Comparison of ENCODE assay signal across 8 cellular contexts in the genomic region with DNA sequence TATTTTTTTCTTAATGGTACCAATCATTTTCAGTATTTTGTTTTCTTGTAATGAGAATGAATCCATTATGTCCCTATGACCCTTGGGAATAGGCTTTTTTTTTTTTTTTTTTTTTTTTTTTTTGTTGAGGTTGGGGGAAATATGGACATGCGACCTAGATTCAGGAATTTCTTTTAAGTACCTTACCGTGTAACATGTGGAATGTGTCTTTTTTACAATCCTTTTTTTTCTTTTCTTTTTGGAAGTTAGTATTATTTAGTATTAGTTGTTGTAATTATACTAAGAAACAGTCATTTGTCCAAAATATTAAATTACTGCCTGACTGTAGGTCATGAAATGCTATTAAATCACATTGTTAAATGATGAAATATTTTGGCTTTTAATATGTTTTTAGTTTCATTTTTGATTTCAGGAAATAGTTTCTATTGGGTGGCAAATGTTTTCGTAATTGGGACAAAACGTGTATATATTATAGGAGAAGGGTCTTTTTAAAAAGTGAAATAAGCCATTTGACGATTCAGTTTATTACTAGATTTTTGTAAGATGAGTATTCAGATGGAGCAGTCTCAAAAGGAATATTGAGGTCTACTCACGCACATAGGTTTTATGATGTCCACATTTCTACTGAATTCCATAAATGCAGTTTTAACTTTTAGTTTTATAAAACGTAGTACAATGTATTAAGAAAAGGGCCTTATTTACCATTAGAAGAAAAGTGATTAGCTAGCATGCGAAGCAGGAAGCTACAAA. TPM values are rescaled to one million over a fixed set of nuclear protein-coding genes. Genes with fewer than 3 reads are reported as not detected.
DNase-seq lines count a peak whose midpoint lies in the region; FAIRE-seq and TF ChIP-seq lines count a peak whose summit lies in the region.

No MANE protein-coding gene starts in this region.

- H3K27me3 ChIP-seq in endothelial cell of umbilical vein (ENCODE audit: control insufficient read depth in 2 of 2, insufficient read depth in 2 of 2, low read length in 2 of 2) = no peaks in the 10 kb centered on the region

- H3K9ac ChIP-seq in endothelial cell of umbilical vein (replicated peaks; ENCODE audit: extremely low read depth, insufficient read depth, low read length) = peak overlapping the region; percentile 78

- dilution Hi-C loops in endothelial cell of umbilical vein (cut with MboI; ENCODE audit: extremely low pct_ligation_motif_present, low sequenced_read_pairs) = no loop called here

- no TSS peak for BruUV-seq in endothelial cell of umbilical vein (replicated peaks; lab: Mats Ljungman, UMichigan)

- POLR2A ChIA-PET in endothelial cell of umbilical vein (lab: Charles Lee) = interaction anchor here (0.6 kb wide), 1 partner anchor 12 kb away, joined by 8 read pairs; no protein-coding TSS in a partner anchor

- TF ChIP-seq CTCF in GM12875 (IDR thresholded peaks at IDR 0.05; ENCODE audit: borderline replicate concordance, insufficient read depth, low read depth, low read length) = no peak
- TF ChIP-seq CTCF in endothelial cell of umbilical vein (IDR thresholded peaks at IDR 0.05; ENCODE audit: extremely low read depth in 1 of 2, insufficient read depth in 1 of 2, low read depth in 1 of 2, low read length in 2 of 2) = no peak

- peaks cover 32% of the 10 kb centered on the region for H3K4me1 ChIP-seq in endothelial cell of umbilical vein (ENCODE audit: control insufficient read depth, extremely low read depth, insufficient read depth, low read length)

- H2AFZ ChIP-seq in endothelial cell of umbilical vein (ENCODE audit: low read depth, low read length) = no peak overlapping the region

- TF ChIP-seq POLR2A in endothelial cell of umbilical vein (IDR thresholded peaks at IDR 0.05; ENCODE audit: low read depth, low read length) = no peak

- H3K4me3 ChIP-seq in GM12875 (ENCODE audit: low read depth, low read length) (peak overlapping the region; percentile 8), endothelial cell of umbilical vein (replicated peaks in 1 of 3; ENCODE audit: insufficient read depth in 1 of 3, low read depth in 1 of 3, low read length in 3 of 3) (peak overlapping the region; percentile 7 to 99 (median 39)), skeletal muscle cell (ENCODE audit: low read depth, low read length) (peak overlapping the region; percentile 76)

- DNase-seq in OCI-M1 (lab: John Stamatoyannopoulos, UW) (peak; percentile 76), endothelial cell of umbilical vein (ENCODE audit: low read depth, low spot score) (peak; percentile 54), skeletal muscle cell (ENCODE audit: low read depth) (no peak), hepatic stellate cell (ENCODE audit: low spot score) (no peak), HuH-7 (ENCODE audit: low spot score) (no peak), NCI-H1417 treated with DMSO at 0.1 percent for 48 hours (lab: John Stamatoyannopoulos, UW) (no peak)
- no peak for DNase-seq in effector CD4-positive, alpha-beta T cell

- no peaks in the 10 kb centered on the region for H3K9me3 ChIP-seq in endothelial cell of umbilical vein (replicated peaks; ENCODE audit: control insufficient read depth, insufficient read depth, low read length)

- H3K36me3 ChIP-seq in endothelial cell of umbilical vein (ENCODE audit: control insufficient read depth in 2 of 2, extremely low read depth in 1 of 2, insufficient read depth in 2 of 2, low read length in 2 of 2) = peaks cover 2 to 3% of the 10 kb centered on the region in 2 experiments

- H3K9me1 ChIP-seq in endothelial cell of umbilical vein (replicated peaks; ENCODE audit: control insufficient read depth, extremely low read depth, insufficient read depth, low read length) = no peaks in the 10 kb centered on the region

- FAIRE-seq in endothelial cell of umbilical vein (lab: Jason Lieb, UNC) = no peak

- H3K4me2 ChIP-seq in endothelial cell of umbilical vein (ENCODE audit: insufficient read depth, low read length) = peak overlapping the region; percentile 100

- CTCF ChIA-PET in endothelial cell of umbilical vein (lab: Charles Lee) = interaction anchor here (0.9 kb wide), 1 partner anchor 14 kb away, joined by 3 read pairs; no protein-coding TSS in a partner anchor

- H3K79me2 ChIP-seq in endothelial cell of umbilical vein (ENCODE audit: control insufficient read depth, insufficient read depth, low read length) = peaks cover 91% of the 10 kb centered on the region

- intact Hi-C loops in endothelial cell of umbilical vein (cut with micrococcal nuclease) = loop anchor here (5.0 to 10.0 kb wide), 6 partner anchors 65 to 617 kb away; no protein-coding TSS in a partner anchor

- H4K20me1 ChIP-seq in endothelial cell of umbilical vein (replicated peaks; ENCODE audit: control insufficient read depth, extremely low read depth, insufficient read depth, low read length) = peaks cover 29% of the 10 kb centered on the region

- H3K27ac ChIP-seq in endothelial cell of umbilical vein (ENCODE audit: insufficient read depth, low read depth, low read length) = peak overlapping the region; percentile 67

TF ChIP-seq in endothelial cell of umbilical vein, 7 proteins besides CTCF, POLR2A, EP300 and RAD21:
- no peak for TF ChIP-seq GATA2 (IDR thresholded peaks at IDR 0.05; ENCODE audit: insufficient read depth, insufficient read length, low read depth, low read length)
- no peak for TF ChIP-seq EZH2 (IDR thresholded peaks at IDR 0.05; ENCODE audit: borderline replicate concordance, low read depth, low read length, severe bottlenecking)
- no peak for TF ChIP-seq MYC (IDR thresholded peaks at IDR 0.05; ENCODE audit: low read depth, low read length)
- TF ChIP-seq JUN (IDR thresholded peaks at IDR 0.05; ENCODE audit: borderline replicate concordance, insufficient read depth, insufficient read length, low read depth) = no peak
- TF ChIP-seq POLR2AphosphoS5 (IDR thresholded peaks at IDR 0.05; ENCODE audit: insufficient read depth, low read depth, low read length) = no peak
- no peak for TF ChIP-seq FOS (IDR thresholded peaks at IDR 0.05; ENCODE audit: borderline replicate concordance, insufficient read depth, low read length)
- TF ChIP-seq, protein P1, sequence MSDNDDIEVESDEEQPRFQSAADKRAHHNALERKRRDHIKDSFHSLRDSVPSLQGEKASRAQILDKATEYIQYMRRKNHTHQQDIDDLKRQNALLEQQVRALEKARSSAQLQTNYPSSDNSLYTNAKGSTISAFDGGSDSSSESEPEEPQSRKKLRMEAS (IDR thresholded peaks at IDR 0.05; ENCODE audit: insufficient read depth, insufficient read length) = no peak

RNA-seq across cellular contexts. Expression of a gene that starts 4.9 kb away (rescaled TPM):
- total RNA-seq in endothelial cell of umbilical vein = 81.3 and 89.5 TPM in 2 replicates
- 19.9 and 21.8 TPM in 2 replicates for polyA plus RNA-seq in endothelial cell of umbilical vein
- 23.4 and 24.0 TPM in 2 replicates for polyA plus RNA-seq in endothelial cell of umbilical vein (2011; cell fraction: cytosol; rRNA removed)
- polyA plus RNA-seq in endothelial cell of umbilical vein (2011; cell fraction: nucleus; rRNA removed) = 77.1 and 78.2 TPM in 2 replicates
- 25.7 and 28.8 TPM in 2 replicates for polyA plus RNA-seq in endothelial cell of umbilical vein (2012)
- 154 and 179 TPM in 2 replicates for polyA minus RNA-seq in endothelial cell of umbilical vein
- 26.9 TPM for polyA minus RNA-seq in endothelial cell of umbilical vein (2011; cell fraction: cytosol; rRNA and poly(A)+ RNA removed)
- polyA minus RNA-seq in endothelial cell of umbilical vein (2011; cell fraction: nucleus; rRNA and poly(A)+ RNA removed) = 366 and 441 TPM in 2 replicates

Comparison
In these comparisons a context has a peak if more than half of its experiments do, and no peak if none do; other contexts are left out.
1. H3K4me3 ChIP-seq: peak in every context shown above with its lines; median percentile 76 in skeletal muscle cell; 39 in endothelial cell of umbilical vein; 8 in GM12875.
2. DNase-seq: peak in OCI-M1 (single experiment) and endothelial cell of umbilical vein (single experiment); none in skeletal muscle cell (single experiment), hepatic stellate cell (single experiment), HuH-7 (single experiment), effector CD4-positive, alpha-beta T cell (single experiment) and NCI-H1417 treated with DMSO at 0.1 percent for 48 hours (single experiment).